ENCODE assay signal across 20 cellular contexts in the genomic region with DNA sequence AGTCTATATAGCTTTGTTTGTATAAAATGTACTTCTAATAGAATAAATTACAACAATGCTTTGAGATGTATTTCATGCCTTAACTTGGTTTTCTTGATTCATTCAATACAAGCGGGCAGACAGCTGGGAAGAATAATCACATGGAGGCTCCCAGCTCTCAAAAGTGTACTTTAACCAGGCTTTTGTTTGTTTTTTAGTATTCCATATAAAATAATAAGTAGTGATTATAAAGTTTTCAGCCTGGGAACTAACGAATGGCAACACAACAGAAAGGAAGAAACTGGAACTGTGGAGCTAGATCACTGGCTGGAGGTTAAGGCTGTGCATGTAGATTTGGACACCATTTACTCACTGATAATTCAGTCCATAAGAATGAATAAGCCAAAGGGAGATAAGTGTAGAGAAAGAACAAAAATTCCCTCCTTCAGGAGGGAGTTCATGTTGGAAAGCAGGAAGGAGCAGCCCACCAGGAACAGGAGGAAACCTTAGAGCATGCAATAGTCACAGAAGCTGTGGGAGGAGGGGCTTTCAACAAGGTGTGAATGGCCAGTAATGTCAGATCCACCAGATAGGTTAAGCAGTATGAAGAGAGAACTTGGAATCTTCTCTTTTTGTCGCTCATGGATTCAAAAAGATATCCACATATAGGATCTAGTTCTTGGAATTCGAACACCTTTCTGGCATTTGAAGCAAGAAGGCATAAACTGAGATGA. TPM values are rescaled to one million over a fixed set of nuclear protein-coding genes. Genes with fewer than 3 reads are reported as not detected.
A peak's percentile ranks its signal among the peaks of the same experiment; 100 is the strongest.
DNase-seq lines count a peak whose midpoint lies in the region; ATAC-seq, FAIRE-seq and TF ChIP-seq lines count a peak whose summit lies in the region.
"Had no signal": no experiment of that assay in that cellular context is flagged by ENCODE, and none has a peak within 500 bp of the region (broad histone marks: within the 10 kb centered on the region; RNA-seq: fewer than 3 reads in every experiment).

No MANE protein-coding gene starts in this region.

- no peaks in the 10 kb centered on the region for H3K79me1 ChIP-seq in H1 (ENCODE audit: low read depth, low read length)

- H3K4me3 ChIP-seq in H1 (ENCODE audit: extremely low read depth in 1 of 4, insufficient read depth in 2 of 4, low read depth in 3 of 4, low read length in 4 of 4) (no peak overlapping the region), iPS-15b (ENCODE audit: low read depth, low read length) (no peak overlapping the region)
- H3K4me3 ChIP-seq: A549, HAP-1 had no signal

- no peak overlapping the region for H4K5ac ChIP-seq in H1 (ENCODE audit: insufficient read length, low read depth, low read length)

- no peak overlapping the region for H4K8ac ChIP-seq in H1 (ENCODE audit: extremely low read depth, insufficient read depth, low read length)

- H3K23ac ChIP-seq in H1 (ENCODE audit: insufficient read length): no peak overlapping the region

- no peaks in the 10 kb centered on the region for H3K23me2 ChIP-seq in H1 (ENCODE audit: low read depth, low read length)

- CTCF ChIA-PET in H1 (lab: Charles Lee; ENCODE audit: partially characterized antibody): interaction anchor here (1.0 kb wide), 2 partner anchors 35 to 36 kb away, joined by 3 read pairs; no protein-coding TSS in a partner anchor

- H3K36me3 ChIP-seq in H1 (ENCODE audit: control insufficient read depth in 2 of 4, insufficient read depth in 4 of 4, low read length in 3 of 4) (no peaks in the 10 kb centered on the region), iPS-15b (ENCODE audit: control insufficient read depth, insufficient read depth, low read length) (no peaks in the 10 kb centered on the region)
- H3K36me3 ChIP-seq: HAP-1 had no signal

- H4K91ac ChIP-seq in H1 (replicated peaks; ENCODE audit: insufficient read length, low read length): no peak overlapping the region

- no peak overlapping the region for H2BK12ac ChIP-seq in H1 (ENCODE audit: low read depth, low read length)

- no peak for TF ChIP-seq POLR2A in H1 (IDR thresholded peaks at IDR 0.05; ENCODE audit: control extremely low read depth in 1 of 2, low read depth in 2 of 2, low read length in 2 of 2)

- ATAC-seq in left colon (peak; percentile 51), sciatic nerve (no peak), GM18498 (IDR thresholded peaks at IDR 0.05; ENCODE audit: unreplicated experiment) (no peak)
- ATAC-seq: A549 had no signal

- FAIRE-seq in H1 (lab: Jason Lieb, UNC): no peak
- FAIRE-seq: A549, D721Med, GM12892 had no signal

- H3K4me2 ChIP-seq in H1 (ENCODE audit: insufficient read depth in 1 of 2, low read depth in 2 of 2, low read length in 2 of 2): no peak overlapping the region
- H3K4me2 ChIP-seq: A549 had no signal

- H2BK15ac ChIP-seq in H1 (ENCODE audit: low read length): no peak overlapping the region

- H3K9ac ChIP-seq in H1 (replicated peaks in 1 of 4; ENCODE audit: extremely low read depth in 1 of 4, low read depth in 3 of 4, low read length in 3 of 4) (no peak overlapping the region), iPS-15b (ENCODE audit: low read depth, low read length) (peak overlapping the region; percentile 5)

- H2BK5ac ChIP-seq in H1 (ENCODE audit: low read depth, low read length): no peak overlapping the region

- no peak overlapping the region for H2BK120ac ChIP-seq in H1 (replicated peaks; ENCODE audit: low read depth, low read length)

- TF ChIP-seq CTCF in H1 (IDR thresholded peaks at IDR 0.05; ENCODE audit: control extremely low read depth in 1 of 3, insufficient read depth in 1 of 3, low read depth in 1 of 3, low read length in 3 of 3): no peak

- 83% methylated on average over 4 of the region's 4 CpGs; no CpG with 5 or more reads in 1 of the 2 experiments for WGBS in H1 (ENCODE audit: extremely low coverage in 1 of 2, insufficient coverage in 1 of 2, insufficient read length in 1 of 2, insufficient replicate concordance in 2 of 2, low coverage in 1 of 2, low lambda C conversion rate in 2 of 2, missing lambda C conversion rate in 1 of 2), 2 experiments

- H3K27ac ChIP-seq in H1 (ENCODE audit: low read depth, low read length): no peak overlapping the region
- H3K27ac ChIP-seq: 22Rv1, A549, C4-2B had no signal

- H2BK20ac ChIP-seq in H1 (ENCODE audit: low read length): no peak overlapping the region

- intact Hi-C loops in left colon (cut with DNase I, micrococcal nuclease): no loop called here
- intact Hi-C loops in sciatic nerve (cut with DNase I): no loop called here

- DNase-seq in ELF-1 (ENCODE audit: low read depth, low spot score) (peak; percentile 15), H1 (ENCODE audit: low read depth in 1 of 2, low spot score in 2 of 2) (no peak), left colon (no peak), sciatic nerve (ENCODE audit: low spot score) (no peak), NCI-H526 (lab: John Stamatoyannopoulos, UW) (no peak), cerebellar nuclear complex (lab: John Stamatoyannopoulos, UW) (no peak)
- DNase-seq: AML-193; Caco-2; CD4-positive, alpha-beta T cell; GDM1; GOT3 had no signal

- no peaks in the 10 kb centered on the region for H3K79me2 ChIP-seq in H1 (ENCODE audit: control insufficient read depth in 1 of 2, insufficient read depth in 2 of 2, low read length in 2 of 2)

- POLR2A ChIA-PET in H1 (lab: Charles Lee; ENCODE audit: partially characterized antibody): interaction anchor here (0.6 kb wide), 1 partner anchor 179 kb away, joined by 3 read pairs; no protein-coding TSS in a partner anchor

- no peak for TF ChIP-seq RAD21 in H1 (IDR thresholded peaks at IDR 0.05 in 1 of 2, conservative IDR thresholded peaks at IDR 0.05 in 1 of 2; ENCODE audit: low read depth in 2 of 2, low read length in 2 of 2)

- no peak overlapping the region for H3K18ac ChIP-seq in H1 (ENCODE audit: extremely low read depth, low read length)

- no peak overlapping the region for H2AK5ac ChIP-seq in H1 (ENCODE audit: low read depth, low read length)

- H4K20me1 ChIP-seq in H1 (replicated peaks in 1 of 2; ENCODE audit: control insufficient read depth in 1 of 2, insufficient read depth in 2 of 2, low read length in 2 of 2): no peaks in the 10 kb centered on the region

- H2AFZ ChIP-seq in H1 (ENCODE audit: low read length): no peak overlapping the region

- TF ChIP-seq EP300 in H1 (IDR thresholded peaks at IDR 0.05; ENCODE audit: borderline replicate concordance in 1 of 2, low read depth in 2 of 2, low read length in 2 of 2): no peak

- H3K27me3 ChIP-seq in H1 (replicated peaks in 1 of 4; ENCODE audit: control insufficient read depth in 3 of 4, extremely low read depth in 1 of 4, insufficient read depth in 3 of 4, low read length in 3 of 4): no peaks in the 10 kb centered on the region
- H3K27me3 ChIP-seq in iPS-15b (ENCODE audit: control insufficient read depth, insufficient read depth, low read length): no peaks in the 10 kb centered on the region

- H3K4me1 ChIP-seq in H1 (replicated peaks in 1 of 4; ENCODE audit: control insufficient read depth in 3 of 4, insufficient read depth in 4 of 4, low read length in 3 of 4) (peaks cover 0 to 3% (median 0%) of the 10 kb centered on the region in 4 experiments; a peak in 1 of 7 replicates), iPS-15b (ENCODE audit: control insufficient read depth, insufficient read depth, low read length) (peaks cover 8% of the 10 kb centered on the region)

- no peak overlapping the region for H3K14ac ChIP-seq in H1 (ENCODE audit: insufficient read length)

- H3K9me3 ChIP-seq in H1 (ENCODE audit: insufficient read depth in 2 of 2, low read depth in 1 of 2, low read length in 1 of 2): no peaks in the 10 kb centered on the region
- H3K9me3 ChIP-seq in iPS-15b (ENCODE audit: control insufficient read depth, insufficient read depth, low read length): no peaks in the 10 kb centered on the region
- H3K9me3 ChIP-seq: A549, HAP-1 had no signal

- H3K56ac ChIP-seq in H1 (replicated peaks; ENCODE audit: insufficient read length, low read depth, low read length): no peak overlapping the region

- H3K4ac ChIP-seq in H1 (replicated peaks; ENCODE audit: insufficient read length, low read depth, low read length): peak overlapping the region; percentile 57

TF ChIP-seq in H1, 55 proteins besides CTCF, POLR2A, EP300 and RAD21 (continues in another document):
- no peak for TF ChIP-seq BACH1 (IDR thresholded peaks at IDR 0.05; ENCODE audit: low read length)
- TF ChIP-seq JUND (IDR thresholded peaks at IDR 0.05; ENCODE audit: low read length): no peak
- TF ChIP-seq GABPA (IDR thresholded peaks at IDR 0.05; ENCODE audit: borderline replicate concordance, insufficient read depth, low read length): no peak

RNA-seq across cellular contexts. Expression of a gene that starts 41.2 kb away (rescaled TPM):
- total RNA-seq in H1 (2021; fragmentation: NEBNext Ultra II Directional; extraction: Animal tissue kit (Norgen Biotek cat#: 25700)): 0.39 and 0.57 TPM in 2 replicates
- 0.27 and 0.74 TPM in 2 replicates for polyA plus RNA-seq in H1 (2011; rRNA removed)
- polyA plus RNA-seq in H1 (2011; cell fraction: cytosol; rRNA removed): 0.48 TPM
- 0.51 TPM for polyA plus RNA-seq in H1 (2011; cell fraction: nucleus; rRNA removed)
- polyA plus RNA-seq in H1 (2012, experiment 1 of 2): 0.14 to 0.37 TPM (median 0.30 TPM) in 4 replicates
- 0.21 TPM for polyA plus RNA-seq in H1 (2012, experiment 2 of 2)
- 1.0 TPM for polyA plus RNA-seq in H1 (2013, experiment 1 of 2)
- polyA plus RNA-seq in H1 (2013, experiment 2 of 2): 1.2 TPM
- 0.09 and 0.20 TPM in 2 replicates for polyA minus RNA-seq in H1 (2011; rRNA and poly(A)+ RNA removed)
- not detected for polyA minus RNA-seq in H1 (2011; cell fraction: cytosol; rRNA and poly(A)+ RNA removed)
- polyA minus RNA-seq in H1 (2011; cell fraction: nucleus; rRNA and poly(A)+ RNA removed): 0.30 TPM
- total RNA-seq in left colon (under 1 TPM; 0.28 to 0.34 TPM), sciatic nerve (not detected)
- total RNA-seq: CD4-positive, alpha-beta T cell had no signal
- polyA plus RNA-seq: A549, BJ had no signal

RNA-seq across cellular contexts. Expression of a gene that starts 58.5 kb away (rescaled TPM):
- 6.4 and 6.7 TPM in 2 replicates for total RNA-seq in H1 (2021; fragmentation: NEBNext Ultra II Directional; extraction: Animal tissue kit (Norgen Biotek cat#: 25700))
- 10.5 and 11.0 TPM in 2 replicates for polyA plus RNA-seq in H1 (2011; rRNA removed)
- polyA plus RNA-seq in H1 (2011; cell fraction: cytosol; rRNA removed): 13.6 TPM
- 5.2 TPM for polyA plus RNA-seq in H1 (2011; cell fraction: nucleus; rRNA removed)
- polyA plus RNA-seq in H1 (2012, experiment 1 of 2): 5.2 to 9.2 TPM (median 7.9 TPM) in 4 replicates
- polyA plus RNA-seq in H1 (2012, experiment 2 of 2): 2.3 TPM
- polyA plus RNA-seq in H1 (2013, experiment 1 of 2): 5.8 TPM
- polyA plus RNA-seq in H1 (2013, experiment 2 of 2): 6.1 TPM
- polyA minus RNA-seq in H1 (2011; rRNA and poly(A)+ RNA removed): 5.9 and 7.9 TPM in 2 replicates
- 7.2 TPM for polyA minus RNA-seq in H1 (2011; cell fraction: cytosol; rRNA and poly(A)+ RNA removed)
- 16.1 TPM for polyA minus RNA-seq in H1 (2011; cell fraction: nucleus; rRNA and poly(A)+ RNA removed)
- total RNA-seq in left colon: 10 to 100 TPM in 1 of 2 donors, 1 to 10 TPM in 1; 9.0 to 11.0 TPM
- 5.6 TPM for total RNA-seq in sciatic nerve
